9 cellular contexts compared by ENCODE assay signal in genomic region chr15:64247906-64248541, GRCh38.
DNase-seq lines count a peak whose midpoint lies in the region; ATAC-seq and TF ChIP-seq lines count a peak whose summit lies in the region.
"Had no signal": no experiment of that assay in that cellular context is flagged by ENCODE, and none has a peak within 500 bp of the region (broad histone marks: within the 10 kb centered on the region; RNA-seq: fewer than 3 reads in every experiment).

No MANE protein-coding gene starts in this region.

- DNase-seq in NCI-H510A treated with DMSO at 0.1 percent for 48 hours (lab: John Stamatoyannopoulos, UW) = peak; percentile 56
- DNase-seq in NCI-H510A (lab: John Stamatoyannopoulos, UW) = no peak
- DNase-seq in RWPE2 (ENCODE audit: low spot score) = no peak
- DNase-seq in myocyte (ENCODE audit: low read depth) = peak; percentile 90
- no peak for DNase-seq in T1000 (lab: John Stamatoyannopoulos, UW)

- H3K27me3 ChIP-seq in HUES48 (ENCODE audit: control insufficient read depth, insufficient read depth, low read length) = no peaks in the 10 kb centered on the region
- H3K27me3 ChIP-seq in RWPE2 (ENCODE audit: insufficient read depth, poor library complexity, severe bottlenecking) = no peaks in the 10 kb centered on the region
- no peaks in the 10 kb centered on the region for H3K27me3 ChIP-seq in endocrine pancreas (ENCODE audit: control insufficient read depth, insufficient read depth, low read length)
- H3K27me3 ChIP-seq: BLaER1 had no signal

- H3K9me3 ChIP-seq in HUES48 (ENCODE audit: control insufficient read depth, insufficient read depth, low read length) (no peaks in the 10 kb centered on the region), RWPE2 (ENCODE audit: severe bottlenecking) (no peaks in the 10 kb centered on the region), endocrine pancreas (ENCODE audit: control insufficient read depth, low read length) (no peaks in the 10 kb centered on the region)

- H3K9ac ChIP-seq in HUES48 (ENCODE audit: low read depth, low read length) (peak overlapping the region; percentile 50), endocrine pancreas (ENCODE audit: control insufficient read depth, insufficient read depth, low read length) (peak overlapping the region; percentile 41)
- H3K9ac ChIP-seq: BLaER1 had no signal

- H3K4me1 ChIP-seq in HUES48 (ENCODE audit: control insufficient read depth, insufficient read depth, low read length) (peaks cover 23% of the 10 kb centered on the region), RWPE2 (ENCODE audit: insufficient read depth, poor library complexity, severe bottlenecking) (peaks cover 51% of the 10 kb centered on the region), endocrine pancreas (ENCODE audit: control insufficient read depth, insufficient read depth, low read length) (peaks cover 22% of the 10 kb centered on the region)
- H3K4me1 ChIP-seq: BLaER1 had no signal

- 0 out of 2 replicates have a peak, but pooled peaks cover 4% of the 10 kb centered on the region for H3K36me3 ChIP-seq in HUES48 (ENCODE audit: control insufficient read depth, insufficient read depth, low read length)
- H3K36me3 ChIP-seq in RWPE2 (ENCODE audit: low read depth) = peaks cover 12% of the 10 kb centered on the region
- H3K36me3 ChIP-seq in endocrine pancreas (ENCODE audit: control insufficient read depth, insufficient read depth, low read length) = no peaks in the 10 kb centered on the region

- no peak for TF ChIP-seq CTCF in RWPE2 (IDR thresholded peaks at IDR 0.05; ENCODE audit: poor library complexity, severe bottlenecking)

- H3K27ac ChIP-seq in HUES48 (ENCODE audit: low read depth, low read length) = peak overlapping the region; percentile 96
- peak overlapping the region; percentile 51 for H3K27ac ChIP-seq in RWPE2 (ENCODE audit: poor library complexity, severe bottlenecking)
- H3K27ac ChIP-seq: BLaER1 had no signal

- ATAC-seq in GM21423 (IDR thresholded peaks at IDR 0.05; ENCODE audit: unreplicated experiment) (peak; percentile 70), RWPE2 (ENCODE audit: low read depth) (peak; percentile 76)

- H3K4me3 ChIP-seq in HUES48 (ENCODE audit: low read depth, low read length) = peak overlapping the region; percentile 24; the same call in 1 of the 2 replicates
- no peak overlapping the region for H3K4me3 ChIP-seq in RWPE2 (ENCODE audit: severe bottlenecking)
- H3K4me3 ChIP-seq in endocrine pancreas (ENCODE audit: control insufficient read depth, insufficient read depth, low read length) = peak overlapping the region; percentile 18
- H3K4me3 ChIP-seq: BLaER1 had no signal

Comparison
In these comparisons a context has a peak if more than half of its experiments do, and no peak if none do; other contexts are left out.
1. DNase-seq: peak in NCI-H510A treated with DMSO at 0.1 percent for 48 hours (single experiment) and myocyte (single experiment); none in NCI-H510A (single experiment), RWPE2 (single experiment) and T1000 (single experiment).